Comparison of ENCODE assay signal across 20 cellular contexts in genomic region chr19:5071579-5071978, GRCh38.
DNase-seq lines count a peak whose midpoint lies in the region; ATAC-seq and TF ChIP-seq lines count a peak whose summit lies in the region.
"Had no signal": no experiment of that assay in that cellular context is flagged by ENCODE, and none has a peak within 500 bp of the region (broad histone marks: within the 10 kb centered on the region; RNA-seq: fewer than 3 reads in every experiment).

No MANE protein-coding gene starts in this region.

- H3K36me3 Mint-ChIP-seq in activated B cell treated with CpG ODN at 0.5 μM for 24 hours (ENCODE audit: low read depth), result peaks cover 19% of the 10 kb centered on the region
- H3K36me3 Mint-ChIP-seq in stimulated activated memory B cell treated with anti-CD40 and anti-IgM and Interleukin-4, amounts not matched to agents 10 μg/mL and 1 μg/mL and 100 μg/mL, for 72 hours, result no peaks in the 10 kb centered on the region

- POLR2A ChIA-PET in activated B cell treated with CpG ODN at 0.5 μM for 24 hours (lab: Charles Lee) (interaction anchor here (0.9 to 1.1 kb wide), 2 partner anchors 57 to 248 kb away, joined by 3 read pairs; no protein-coding TSS in a partner anchor), PC-3 (lab: Charles Lee; ENCODE audit: unreplicated experiment) (no interaction called here)

- TF ChIP-seq CTCF in activated B cell treated with CpG ODN at 0.5 μM for 24 hours (IDR thresholded peaks at IDR 0.05), result no peak
- no peak for TF ChIP-seq CTCF in PC-3 (conservative IDR thresholded peaks at IDR 0.05; ENCODE audit: low read depth, low read length)
- TF ChIP-seq CTCF in MM.1S (IDR thresholded peaks at IDR 0.05; ENCODE audit: low read length), result no peak

- no peaks in the 10 kb centered on the region for H3K9me3 ChIP-seq in BLaER1 treated with 17β-estradiol and CSF1 and Interleukin-3, amounts not matched to agents 10 nM and 100 nM (replicated peaks in 1 of 11)
- no peaks in the 10 kb centered on the region for H3K9me3 ChIP-seq in PC-3 (ENCODE audit: low read length)
- no peaks in the 10 kb centered on the region for H3K9me3 ChIP-seq in MM.1S (replicated peaks; ENCODE audit: insufficient read depth, low read length)
- H3K9me3 ChIP-seq: SJSA1 had no signal

- H3K27me3 ChIP-seq in BLaER1 treated with 17β-estradiol and CSF1 and Interleukin-3, amounts not matched to agents 10 nM and 100 nM, result peaks cover 0 to 39% (median 26%) of the 10 kb centered on the region in 11 experiments; a peak in 11 of 22 replicates
- H3K27me3 ChIP-seq in PC-3 (ENCODE audit: low read length) (no peaks in the 10 kb centered on the region), MM.1S (replicated peaks; ENCODE audit: insufficient read depth, low read length) (no peaks in the 10 kb centered on the region)
- H3K27me3 ChIP-seq: SJSA1 had no signal

- no TSS peak for BruUV-seq in PC-3 (replicated peaks; lab: Mats Ljungman, UMichigan)

- peak overlapping the region in 7 of 11 experiments; percentile 22 to 73 (median 66); a peak in 14 of 22 replicates for H3K27ac ChIP-seq in BLaER1 treated with 17β-estradiol and CSF1 and Interleukin-3, amounts not matched to agents 10 nM and 100 nM
- H3K27ac ChIP-seq in PC-3 (ENCODE audit: low read length) (no peak overlapping the region), MM.1S (ENCODE audit: low read length) (no peak overlapping the region)
- H3K27ac ChIP-seq: SJSA1 had no signal

- H3K36me3 ChIP-seq in BLaER1 treated with 17β-estradiol and CSF1 and Interleukin-3, amounts not matched to agents 10 nM and 100 nM, result peaks cover 7 to 72% (median 33%) of the 10 kb centered on the region in 11 experiments; a peak in 20 of 22 replicates
- H3K36me3 ChIP-seq in PC-3 (ENCODE audit: low read depth, low read length) (peaks cover 3% of the 10 kb centered on the region; the same call in 1 of the 2 replicates), MM.1S (replicated peaks; ENCODE audit: insufficient read depth, low read length) (no peaks in the 10 kb centered on the region)

- H3K27me3 Mint-ChIP-seq in activated B cell treated with CpG ODN at 0.5 μM for 24 hours, result no peaks in the 10 kb centered on the region
- H3K27me3 Mint-ChIP-seq in stimulated activated memory B cell treated with anti-CD40 and anti-IgM and Interleukin-4, amounts not matched to agents 10 μg/mL and 1 μg/mL and 100 μg/mL, for 72 hours, result no peaks in the 10 kb centered on the region

- H3K4me1 ChIP-seq in BLaER1 treated with 17β-estradiol and CSF1 and Interleukin-3, amounts not matched to agents 10 nM and 100 nM, result peaks cover 64 to 84% (median 80%) of the 10 kb centered on the region in 10 experiments
- H3K4me1 ChIP-seq in PC-3 (ENCODE audit: insufficient read depth, low read length) (no peaks in the 10 kb centered on the region), MM.1S (ENCODE audit: low read length) (no peaks in the 10 kb centered on the region)
- H3K4me1 ChIP-seq: SJSA1 had no signal

- peak overlapping the region; percentile 73 to 99 (median 94) for H3K4me2 ChIP-seq in BLaER1 treated with 17β-estradiol and CSF1 and Interleukin-3, amounts not matched to agents 10 nM and 100 nM
- H3K4me2 ChIP-seq in PC-3 (ENCODE audit: low read length) (no peak overlapping the region), MM.1S (ENCODE audit: low read depth, low read length) (no peak overlapping the region)

- H3K9me3 Mint-ChIP-seq in activated B cell treated with CpG ODN at 0.5 μM for 24 hours, result no peaks in the 10 kb centered on the region
- no peaks in the 10 kb centered on the region for H3K9me3 Mint-ChIP-seq in stimulated activated memory B cell treated with anti-CD40 and anti-IgM and Interleukin-4, amounts not matched to agents 10 μg/mL and 1 μg/mL and 100 μg/mL, for 72 hours

- no peaks in the 10 kb centered on the region for H3K9me2 ChIP-seq in PC-3 (replicated peaks; ENCODE audit: low read length)
- H3K9me2 ChIP-seq in MM.1S (replicated peaks; ENCODE audit: insufficient read depth, low read length), result no peaks in the 10 kb centered on the region

- intact Hi-C loops in activated B cell treated with CpG ODN at 0.5 μM for 24 hours (cut with micrococcal nuclease), result no loop called here
- intact Hi-C loops in PC-3 (cut with micrococcal nuclease), result no loop called here

- H3K4me3 ChIP-seq in BLaER1 treated with 17β-estradiol and CSF1 and Interleukin-3, amounts not matched to agents 10 nM and 100 nM, result peak overlapping the region in 6 of 10 experiments; percentile 1 to 48 (median 32); a peak in 7 of 20 replicates
- no peak overlapping the region for H3K4me3 ChIP-seq in PC-3 (ENCODE audit: low read length)
- H3K4me3 ChIP-seq in MM.1S (ENCODE audit: low read length), result no peak overlapping the region
- H3K4me3 ChIP-seq: SJSA1 had no signal

- ATAC-seq in activated B cell treated with CpG ODN at 0.5 μM for 24 hours (ENCODE audit: low read depth) (no peak), PC-3 (no peak)
- no peak for ATAC-seq in stimulated activated memory B cell treated with anti-CD40 and anti-IgM and Interleukin-4, amounts not matched to agents 10 μg/mL and 1 μg/mL and 100 μg/mL, for 72 hours

- H3K79me2 ChIP-seq in PC-3 (ENCODE audit: low read length), result no peaks in the 10 kb centered on the region
- no peaks in the 10 kb centered on the region; the same call in 1 of the 2 replicates for H3K79me2 ChIP-seq in MM.1S (ENCODE audit: low read length)

- H2AFZ ChIP-seq in PC-3 (ENCODE audit: low read length) (no peak overlapping the region), MM.1S (ENCODE audit: low read length) (no peak overlapping the region)

- no peak for DNase-seq in activated B cell treated with CpG ODN at 0.5 μM for 24 hours
- DNase-seq in myocyte (ENCODE audit: low read depth), result peak; percentile 31
- DNase-seq in PC-3, result no peak
- no peak for DNase-seq in MM.1S
- DNase-seq in stimulated activated CD4-positive, alpha-beta T cell treated with anti-CD3 and anti-CD28 coated beads, Interleukin-4, amount 100 ng/mL, for 4 hours, result no peak
- DNase-seq: Calu3, DMS79 treated with DMSO at 0.1 percent for 48 hours, GF-D8, H7, Karpas-422, NCI-H1092 treated with DMSO at 0.1 percent for 48 hours, NCI-H1436, NCI-H187, NCI-H2107, NCI-H446, NCI-H524 treated with DMSO at 0.1 percent for 48 hours, NCI-H774 had no signal

- H3K4me3 Mint-ChIP-seq in activated B cell treated with CpG ODN at 0.5 μM for 24 hours, result no peak overlapping the region
- H3K4me3 Mint-ChIP-seq in stimulated activated memory B cell treated with anti-CD40 and anti-IgM and Interleukin-4, amounts not matched to agents 10 μg/mL and 1 μg/mL and 100 μg/mL, for 72 hours, result no peak overlapping the region

- peaks cover 92 to 99% (median 97%) of the 10 kb centered on the region in 11 experiments for H4K20me1 ChIP-seq in BLaER1 treated with 17β-estradiol and CSF1 and Interleukin-3, amounts not matched to agents 10 nM and 100 nM
- H4K20me1 ChIP-seq in PC-3 (ENCODE audit: low read length) (0 out of 2 replicates have a peak, but pooled peaks cover 3% of the 10 kb centered on the region), MM.1S (ENCODE audit: insufficient read depth, low read length) (no peaks in the 10 kb centered on the region)

- H3K4me1 Mint-ChIP-seq in activated B cell treated with CpG ODN at 0.5 μM for 24 hours, result peaks cover 37% of the 10 kb centered on the region
- H3K4me1 Mint-ChIP-seq in stimulated activated memory B cell treated with anti-CD40 and anti-IgM and Interleukin-4, amounts not matched to agents 10 μg/mL and 1 μg/mL and 100 μg/mL, for 72 hours, result peaks cover 45% of the 10 kb centered on the region

- CTCF ChIA-PET in activated B cell treated with CpG ODN at 0.5 μM for 24 hours (lab: Charles Lee) (no interaction called here), PC-3 (lab: Charles Lee) (no interaction called here)

- H3K9ac ChIP-seq in BLaER1 treated with 17β-estradiol and CSF1 and Interleukin-3, amounts not matched to agents 10 nM and 100 nM, result peak overlapping the region in 7 of 11 experiments; percentile 30 to 67 (median 60); a peak in 12 of 22 replicates
- H3K9ac ChIP-seq in PC-3 (ENCODE audit: low read length) (no peak overlapping the region), MM.1S (ENCODE audit: low read length) (no peak overlapping the region)

- no peaks in the 10 kb centered on the region for H3F3A ChIP-seq in PC-3 (ENCODE audit: low read length, unreplicated experiment)
- no peaks in the 10 kb centered on the region for H3F3A ChIP-seq in MM.1S (ENCODE audit: insufficient read depth, low read length)

- H3K27ac Mint-ChIP-seq in activated B cell treated with CpG ODN at 0.5 μM for 24 hours, result peak overlapping the region; percentile 56
- peak overlapping the region; percentile 71 for H3K27ac Mint-ChIP-seq in stimulated activated memory B cell treated with anti-CD40 and anti-IgM and Interleukin-4, amounts not matched to agents 10 μg/mL and 1 μg/mL and 100 μg/mL, for 72 hours

Comparison
In these comparisons a context has a peak if more than half of its experiments do, and no peak if none do; other contexts are left out.
1. H3K27ac ChIP-seq: peak in BLaER1 treated with 17β-estradiol and CSF1 and Interleukin-3, amounts not matched to agents 10 nM and 100 nM (7 of 11); none in PC-3 (single experiment) and MM.1S (single experiment).
2. H3K4me2 ChIP-seq: peak in BLaER1 treated with 17β-estradiol and CSF1 and Interleukin-3, amounts not matched to agents 10 nM and 100 nM (11 of 11); none in PC-3 (single experiment) and MM.1S (single experiment).
3. H3K4me3 ChIP-seq: peak in BLaER1 treated with 17β-estradiol and CSF1 and Interleukin-3, amounts not matched to agents 10 nM and 100 nM (6 of 10); none in PC-3 (single experiment) and MM.1S (single experiment).
4. H3K9ac ChIP-seq: peak in BLaER1 treated with 17β-estradiol and CSF1 and Interleukin-3, amounts not matched to agents 10 nM and 100 nM (7 of 11); none in PC-3 (single experiment) and MM.1S (single experiment).